ENCODE assay signal across 11 cellular contexts in the genomic region with DNA sequence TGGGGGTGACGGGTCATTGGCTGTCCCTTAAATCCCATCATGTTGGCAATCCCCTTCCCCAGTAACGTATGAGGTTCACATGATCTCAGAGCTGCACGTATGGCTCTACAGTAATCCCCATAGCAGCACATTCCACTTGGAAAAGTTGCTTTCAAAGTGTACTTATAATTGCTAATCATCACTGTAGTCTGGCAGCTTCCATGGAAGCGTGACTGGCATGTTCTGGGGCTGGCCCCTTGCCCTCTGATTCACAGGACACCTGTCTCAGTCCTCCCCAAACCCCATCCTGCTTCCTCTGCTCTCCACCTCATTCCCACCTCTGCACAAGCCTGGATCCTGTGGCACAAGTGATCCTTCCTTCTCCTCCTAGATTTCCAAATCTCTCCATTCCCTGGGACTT.
"Had no signal": no experiment of that assay in that cellular context is flagged by ENCODE, and none has a peak within 500 bp of the region (broad histone marks: within the 10 kb centered on the region; RNA-seq: fewer than 3 reads in every experiment).

No MANE protein-coding gene starts in this region.

- H3K9me3 Mint-ChIP-seq: activated CD4-positive, alpha-beta memory T cell treated with anti-CD3 and anti-CD28 coated beads for 36 hours; activated T-cell treated with anti-CD3 and anti-CD28 coated beads, Interleukin-2, amount 50 U/mL, for 4 hours; nephron progenitor cell; T-cell had no signal

- H3K4me3 ChIP-seq: hepatocyte, ovary had no signal

- DNase-seq: activated CD4-positive, alpha-beta memory T cell treated with anti-CD3 and anti-CD28 coated beads for 36 hours; activated gamma-delta T cell treated with Interleukin-2 at 50 U/mL for 16 hours; activated T-cell treated with anti-CD3 and anti-CD28 coated beads, Interleukin-2, amount 50 U/mL, for 4 hours; nephron progenitor cell; ovary; T-cell; T1000; tibial artery had no signal

- H3K4me3 Mint-ChIP-seq: activated CD4-positive, alpha-beta memory T cell treated with anti-CD3 and anti-CD28 coated beads for 36 hours; activated T-cell treated with anti-CD3 and anti-CD28 coated beads, Interleukin-2, amount 50 U/mL, for 4 hours; nephron progenitor cell had no signal

- H3K4me1 ChIP-seq: ascending aorta had no signal

- H3K27ac ChIP-seq: hepatocyte, ovary, SK-N-MC had no signal

- H3K36me3 ChIP-seq: ascending aorta, ovary, tibial artery had no signal

- H3K9me3 ChIP-seq: ascending aorta, ovary, tibial artery had no signal

- H3K27ac Mint-ChIP-seq: activated CD4-positive, alpha-beta memory T cell treated with anti-CD3 and anti-CD28 coated beads for 36 hours; nephron progenitor cell; T-cell had no signal

- H3K79me2 ChIP-seq: hepatocyte had no signal

- ATAC-seq: activated T-cell treated with anti-CD3 and anti-CD28 coated beads, Interleukin-2, amount 50 U/mL, for 4 hours; T-cell had no signal

- H3K36me3 Mint-ChIP-seq: activated CD4-positive, alpha-beta memory T cell treated with anti-CD3 and anti-CD28 coated beads for 36 hours; T-cell had no signal

- H2AFZ ChIP-seq: hepatocyte had no signal

- H3K27me3 ChIP-seq: ascending aorta, hepatocyte, ovary, tibial artery had no signal
